In the genomic region with DNA sequence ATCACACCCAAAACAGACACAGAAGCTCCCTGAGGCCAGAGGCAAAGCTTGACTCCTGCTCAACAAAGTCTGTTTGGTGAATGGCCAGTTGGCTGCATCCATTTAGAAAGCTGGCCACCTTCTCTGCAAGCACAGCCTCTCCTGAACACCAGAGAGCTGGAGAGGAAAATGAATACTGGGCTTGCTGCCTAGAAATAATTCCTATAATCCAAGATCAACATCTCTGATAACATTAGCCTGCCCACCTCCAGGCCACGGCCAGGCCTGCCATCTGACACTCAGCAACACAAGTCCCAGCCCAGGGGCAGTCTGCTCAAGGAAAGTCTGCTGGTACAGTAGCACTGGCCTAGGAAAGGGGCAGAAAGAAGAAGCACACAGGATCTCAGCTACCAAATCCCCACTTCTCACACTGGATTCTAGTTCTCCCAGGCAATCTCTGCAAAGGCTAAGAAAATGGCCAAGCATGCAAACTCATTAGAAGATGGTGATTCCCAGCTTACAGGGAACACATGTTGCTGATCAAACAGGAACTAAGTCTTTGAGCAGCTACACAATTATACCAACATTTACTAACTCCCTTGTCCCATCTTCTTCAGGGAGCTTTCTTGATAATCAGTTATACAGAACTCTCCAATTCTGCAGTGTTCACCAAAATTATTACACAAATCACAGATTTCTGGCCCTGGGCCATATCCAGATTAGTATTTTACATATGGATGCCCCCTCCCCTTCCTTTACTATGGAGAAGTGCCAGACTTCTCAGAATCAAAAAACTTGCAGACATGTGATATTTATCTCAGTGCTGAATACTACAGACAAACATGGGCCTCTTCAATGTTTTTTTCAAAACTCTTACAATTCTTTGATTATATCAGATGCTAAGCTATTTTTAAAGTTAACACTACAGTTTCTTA, we compare ENCODE assay signal across 10 cellular contexts. TPM values are rescaled to one million over a fixed set of nuclear protein-coding genes. Genes with fewer than 3 reads are reported as not detected.
DNase-seq lines count a peak whose midpoint lies in the region; ATAC-seq and TF ChIP-seq lines count a peak whose summit lies in the region.
"Had no signal": no experiment of that assay in that cellular context is flagged by ENCODE, and none has a peak within 500 bp of the region (broad histone marks: within the 10 kb centered on the region; RNA-seq: fewer than 3 reads in every experiment).

No MANE protein-coding gene starts in this region.

- TF ChIP-seq POLR2A in heart left ventricle (IDR thresholded peaks at IDR 0.05) = no peak

- intact Hi-C loops in heart left ventricle (cut with DNase I) = loop anchor here in 1 of 10 donors (2.0 kb wide), 1 partner anchor 17 kb away; no protein-coding TSS in a partner anchor
- intact Hi-C loops in cardiac septum (cut with DNase I) = no loop called here
- intact Hi-C loops in upper lobe of right lung (cut with DNase I) = no loop called here

- CTCF ChIA-PET in SK-N-SH (lab: Yijun Ruan, JAX) = interaction anchor here (0.6 to 5.7 kb wide), 17 partner anchors 8 to 108 kb away, joined by 3 to 39 read pairs (median 3); no protein-coding TSS in a partner anchor

- H3K79me2 ChIP-seq in SK-N-SH (ENCODE audit: insufficient read depth) = peaks cover 96% of the 10 kb centered on the region

- H3K4me3 ChIP-seq in heart left ventricle = no peak overlapping the region
- no peak overlapping the region for H3K4me3 ChIP-seq in SK-N-SH (ENCODE audit: low read depth in 2 of 2, low read length in 1 of 2)
- no peak overlapping the region for H3K4me3 ChIP-seq in upper lobe of right lung

- TF ChIP-seq CTCF in heart left ventricle (IDR thresholded peaks at IDR 0.05) (no peak), SK-N-SH (IDR thresholded peaks at IDR 0.05) (no peak), upper lobe of right lung (IDR thresholded peaks at IDR 0.05) (no peak), omental fat pad (IDR thresholded peaks at IDR 0.05) (no peak)

- POLR2A ChIA-PET in SK-N-SH (lab: Yijun Ruan, JAX) = interaction anchor here (0.8 to 1.6 kb wide), 5 partner anchors 8 to 63 kb away, joined by 3 to 4 read pairs (median 4); no protein-coding TSS in a partner anchor

- H3K36me3 ChIP-seq in heart left ventricle (no peaks in the 10 kb centered on the region), SK-N-SH (replicated peaks in 1 of 2; ENCODE audit: control insufficient read depth in 1 of 2, insufficient read depth in 2 of 2, low read length in 1 of 2) (no peaks in the 10 kb centered on the region), upper lobe of right lung (no peaks in the 10 kb centered on the region)

- TF ChIP-seq RAD21 in SK-N-SH (IDR thresholded peaks at IDR 0.05; ENCODE audit: low read length) = peak; percentile 35

- DNase-seq in heart left ventricle (no peak), cardiac septum (ENCODE audit: low spot score) (no peak), SK-N-SH (peak; percentile 77), iris pigment epithelial cell (ENCODE audit: low read depth) (peak; percentile 45), upper lobe of right lung (no peak), omental fat pad (ENCODE audit: low spot score) (no peak), NCI-H187 (lab: John Stamatoyannopoulos, UW) (no peak), COLO668 (lab: John Stamatoyannopoulos, UW; ENCODE audit: unreplicated experiment) (no peak)
- DNase-seq: SW 1271 had no signal

- TF ChIP-seq EP300 in SK-N-SH (IDR thresholded peaks at IDR 0.05; ENCODE audit: borderline replicate concordance in 1 of 2, low read depth in 1 of 2, low read length in 1 of 2) = peak; percentile 60 to 96; a peak in 3 of 4 replicates

- no peaks in the 10 kb centered on the region for H3K27me3 ChIP-seq in heart left ventricle
- no peaks in the 10 kb centered on the region for H3K27me3 ChIP-seq in SK-N-SH (ENCODE audit: insufficient read depth)
- no peaks in the 10 kb centered on the region for H3K27me3 ChIP-seq in upper lobe of right lung

- H3K9me3 ChIP-seq in heart left ventricle (no peaks in the 10 kb centered on the region), SK-N-SH (no peaks in the 10 kb centered on the region), upper lobe of right lung (no peaks in the 10 kb centered on the region)

- H3K9ac ChIP-seq in SK-N-SH = no peak overlapping the region

- WGBS in heart left ventricle, 4 donors = 20 to 52% (median 35%) methylated on average over 1 of the region's 1 CpG
- WGBS in SK-N-SH (ENCODE audit: low lambda C conversion rate) = 17% methylated on average over 1 of the region's 1 CpG

- H3F3A ChIP-seq in SK-N-SH (replicated peaks; ENCODE audit: insufficient read depth) = peaks cover 27% of the 10 kb centered on the region

- no peak overlapping the region for H2AFZ ChIP-seq in SK-N-SH (ENCODE audit: low read depth)

- H3K4me2 ChIP-seq in SK-N-SH = peak overlapping the region; percentile 52

- peaks cover 18 to 99% (median 73%) of the 10 kb centered on the region in 12 donors for H3K4me1 ChIP-seq in heart left ventricle
- peaks cover 69 to 83% of the 10 kb centered on the region in 2 experiments for H3K4me1 ChIP-seq in SK-N-SH (ENCODE audit: control insufficient read depth in 1 of 2, insufficient read depth in 2 of 2, low read depth in 1 of 2, low read length in 1 of 2)
- peaks cover 96% of the 10 kb centered on the region for H3K4me1 ChIP-seq in upper lobe of right lung

- H3K9me2 ChIP-seq in SK-N-SH = no peaks in the 10 kb centered on the region

- peak overlapping the region in 11 of 12 donors; percentile 2 to 91 (median 64) for H3K27ac ChIP-seq in heart left ventricle
- peak overlapping the region; percentile 86 to 99 for H3K27ac ChIP-seq in SK-N-SH (ENCODE audit: low read depth in 2 of 2, low read length in 1 of 2)
- peak overlapping the region; percentile 82 for H3K27ac ChIP-seq in upper lobe of right lung

- no peak for ATAC-seq in heart left ventricle
- ATAC-seq in upper lobe of right lung = no peak
- no peak for ATAC-seq in omental fat pad (ENCODE audit: low FRiP score)

- peaks cover 24% of the 10 kb centered on the region for H4K20me1 ChIP-seq in SK-N-SH (ENCODE audit: insufficient read depth)

TF ChIP-seq in SK-N-SH, 30 proteins besides CTCF, POLR2A, EP300 and RAD21 (continues in another document):
- TF ChIP-seq POLR2AphosphoS5 (IDR thresholded peaks at IDR 0.05; ENCODE audit: low read depth, low read length) (peak; percentile 65; the same call in 1 of the 2 replicates), NRF1 (IDR thresholded peaks at IDR 0.05; ENCODE audit: low read depth, low read length) (no peak), RFX5 (IDR thresholded peaks at IDR 0.05; ENCODE audit: low read length) (peak; percentile 54; the same call in 1 of the 2 replicates), RXRA (IDR thresholded peaks at IDR 0.05; ENCODE audit: borderline replicate concordance, low read depth) (peak; percentile 47; the same call in 1 of the 2 replicates), SMC3 (IDR thresholded peaks at IDR 0.05; ENCODE audit: low read depth, low read length) (peak; percentile 5; the same call in 1 of the 2 replicates), JUND (IDR thresholded peaks at IDR 0.05) (peak; percentile 23; the same call in 1 of the 2 replicates), GATA2 (CRISPR knock-in tag; IDR thresholded peaks at IDR 0.05) (peak; percentile 97), CHD2 (IDR thresholded peaks at IDR 0.05; ENCODE audit: low read length, partially characterized antibody) (peak; percentile 77), RCOR1 (IDR thresholded peaks at IDR 0.05; ENCODE audit: low read length) (peak; percentile 89)
- TF ChIP-seq, protein P1, sequence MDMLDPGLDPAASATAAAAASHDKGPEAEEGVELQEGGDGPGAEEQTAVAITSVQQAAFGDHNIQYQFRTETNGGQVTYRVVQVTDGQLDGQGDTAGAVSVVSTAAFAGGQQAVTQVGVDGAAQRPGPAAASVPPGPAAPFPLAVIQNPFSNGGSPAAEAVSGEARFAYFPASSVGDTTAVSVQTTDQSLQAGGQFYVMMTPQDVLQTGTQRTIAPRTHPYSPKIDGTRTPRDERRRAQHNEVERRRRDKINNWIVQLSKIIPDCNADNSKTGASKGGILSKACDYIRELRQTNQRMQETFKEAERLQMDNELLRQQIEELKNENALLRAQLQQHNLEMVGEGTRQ (IDR thresholded peaks at IDR 0.05; ENCODE audit: borderline replicate concordance, low read depth, low read length) = peak; percentile 49; the same call in 1 of the 2 replicates
- TF ChIP-seq, protein P2, sequence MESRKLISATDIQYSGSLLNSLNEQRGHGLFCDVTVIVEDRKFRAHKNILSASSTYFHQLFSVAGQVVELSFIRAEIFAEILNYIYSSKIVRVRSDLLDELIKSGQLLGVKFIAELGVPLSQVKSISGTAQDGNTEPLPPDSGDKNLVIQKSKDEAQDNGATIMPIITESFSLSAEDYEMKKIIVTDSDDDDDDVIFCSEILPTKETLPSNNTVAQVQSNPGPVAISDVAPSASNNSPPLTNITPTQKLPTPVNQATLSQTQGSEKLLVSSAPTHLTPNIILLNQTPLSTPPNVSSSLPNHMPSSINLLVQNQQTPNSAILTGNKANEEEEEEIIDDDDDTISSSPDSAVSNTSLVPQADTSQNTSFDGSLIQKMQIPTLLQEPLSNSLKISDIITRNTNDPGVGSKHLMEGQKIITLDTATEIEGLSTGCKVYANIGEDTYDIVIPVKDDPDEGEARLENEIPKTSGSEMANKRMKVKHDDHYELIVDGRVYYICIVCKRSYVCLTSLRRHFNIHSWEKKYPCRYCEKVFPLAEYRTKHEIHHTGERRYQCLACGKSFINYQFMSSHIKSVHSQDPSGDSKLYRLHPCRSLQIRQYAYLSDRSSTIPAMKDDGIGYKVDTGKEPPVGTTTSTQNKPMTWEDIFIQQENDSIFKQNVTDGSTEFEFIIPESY (IDR thresholded peaks at IDR 0.05; ENCODE audit: borderline replicate concordance, low read depth) = no peak

RNA-seq across cellular contexts. Expression of a gene that starts 9.9 kb away (rescaled TPM):
- 10 to 100 TPM in 6 of 9 donors, 1 to 10 TPM in 3; 6.5 to 45.2 (median 10.8) TPM for total RNA-seq in heart left ventricle
- 1 to 10 TPM; 5.1 to 5.9 TPM for polyA plus RNA-seq in heart left ventricle
- total RNA-seq in cardiac septum = 11.3 TPM
- 19.0 and 26.8 TPM in 2 replicates for polyA plus RNA-seq in SK-N-SH (2012; rRNA removed)
- polyA plus RNA-seq in SK-N-SH (2012; cell fraction: cytosol; rRNA removed) = 10.8 and 15.3 TPM in 2 replicates
- polyA plus RNA-seq in SK-N-SH (2012; cell fraction: nucleus; rRNA removed) = 63.4 and 87.9 TPM in 2 replicates
- 88.7 TPM for total RNA-seq in upper lobe of right lung
- total RNA-seq in omental fat pad = 100 to 1,000 TPM in 2 of 4 donors, 10 to 100 TPM in 2; 50.3 to 134 (median 95.5) TPM

RNA-seq across cellular contexts. Expression of a gene that starts 24.8 kb away (rescaled TPM):
- not detected for total RNA-seq in heart left ventricle
- polyA plus RNA-seq in heart left ventricle = not detected
- total RNA-seq in cardiac septum = not detected
- not detected in 2 replicates for polyA plus RNA-seq in SK-N-SH (2012; rRNA removed)
- polyA plus RNA-seq in SK-N-SH (2012; cell fraction: cytosol; rRNA removed) = 0.01 TPM in 2 replicates
- 0.02 TPM in 1 of 2 replicates, not detected in the other for polyA plus RNA-seq in SK-N-SH (2012; cell fraction: nucleus; rRNA removed)
- not detected for total RNA-seq in upper lobe of right lung
- not detected for total RNA-seq in omental fat pad
- total RNA-seq: dermis microvascular lymphatic vessel endothelial cell had no signal

Comparison
In these comparisons a context has a peak if more than half of its experiments do, and no peak if none do; other contexts are left out.
1. DNase-seq: peak in SK-N-SH (single experiment) and iris pigment epithelial cell (single experiment); none in heart left ventricle (0 of 5), cardiac septum (single experiment), upper lobe of right lung (single experiment), omental fat pad (single experiment), NCI-H187 (0 of 2) and COLO668 (single experiment).
2. Peak in every context shown above with its lines, with median percentiles within 50 percentile points of each other: H3K27ac ChIP-seq.